Comparison of ENCODE assay signal across 9 cellular contexts in genomic region chr5:172854451-172854871, GRCh38. TPM values are rescaled to one million over a fixed set of nuclear protein-coding genes. Genes with fewer than 3 reads are reported as not detected.
A peak's percentile ranks its signal among the peaks of the same experiment; 100 is the strongest.
DNase-seq lines count a peak whose midpoint lies in the region; ATAC-seq and TF ChIP-seq lines count a peak whose summit lies in the region.
"Had no signal": no experiment of that assay in that cellular context is flagged by ENCODE, and none has a peak within 500 bp of the region (broad histone marks: within the 10 kb centered on the region; RNA-seq: fewer than 3 reads in every experiment).

No MANE protein-coding gene starts in this region.

- H3K9me3 Mint-ChIP-seq in activated CD4-positive, alpha-beta T cell treated with anti-CD3 and anti-CD28 coated beads for 36 hours (ENCODE audit: low read depth), result no peaks in the 10 kb centered on the region
- H3K9me3 Mint-ChIP-seq in naive thymus-derived CD8-positive, alpha-beta T cell, result no peaks in the 10 kb centered on the region

- no peak for DNase-seq in activated CD4-positive, alpha-beta T cell treated with anti-CD3 and anti-CD28 coated beads for 36 hours
- DNase-seq in activated CD4-positive, alpha-beta T cell treated with anti-CD3 and anti-CD28 coated beads, Interleukin-2, amount 50 U/mL, for 48 hours, result no peak
- DNase-seq in epithelial cell of prostate (ENCODE audit: low read depth, low spot score), result no peak
- DNase-seq in naive thymus-derived CD8-positive, alpha-beta T cell, result peak in 5 of 10 donors; percentile 47 to 66 (median 56)
- no peak for DNase-seq in NOMO-1 treated with dmso at 0.1 percent for 144 hours (lab: John Stamatoyannopoulos, UW; ENCODE audit: unreplicated experiment)
- DNase-seq: hypothalamus had no signal

- no peak overlapping the region for H3K4me3 Mint-ChIP-seq in activated CD4-positive, alpha-beta T cell treated with anti-CD3 and anti-CD28 coated beads for 36 hours
- peak overlapping the region in 8 of 10 donors; percentile 17 to 69 (median 38) for H3K4me3 Mint-ChIP-seq in naive thymus-derived CD8-positive, alpha-beta T cell

- H3K36me3 ChIP-seq in urinary bladder (ENCODE audit: insufficient read depth), result no peaks in the 10 kb centered on the region

- peaks cover 29% of the 10 kb centered on the region for H3K4me1 Mint-ChIP-seq in activated CD4-positive, alpha-beta T cell treated with anti-CD3 and anti-CD28 coated beads for 36 hours
- H3K4me1 Mint-ChIP-seq in naive thymus-derived CD8-positive, alpha-beta T cell, result peaks cover 36 to 77% (median 73%) of the 10 kb centered on the region in 4 donors

- POLR2A ChIA-PET in activated CD4-positive, alpha-beta T cell treated with anti-CD3 and anti-CD28 coated beads for 36 hours (lab: Charles Lee), result no interaction called here
- POLR2A ChIA-PET in naive thymus-derived CD8-positive, alpha-beta T cell (lab: Charles Lee), result no interaction called here

- H3K27ac ChIP-seq in epithelial cell of prostate, result peak overlapping the region; percentile 77
- peak overlapping the region; percentile 78 for H3K27ac ChIP-seq in urinary bladder (ENCODE audit: low read depth)

- H3K36me3 Mint-ChIP-seq in activated CD4-positive, alpha-beta T cell treated with anti-CD3 and anti-CD28 coated beads for 36 hours (ENCODE audit: low read depth), result peaks cover 2% of the 10 kb centered on the region
- peaks cover 0 to 18% (median 3%) of the 10 kb centered on the region in 3 donors for H3K36me3 Mint-ChIP-seq in naive thymus-derived CD8-positive, alpha-beta T cell

- WGBS in urinary bladder, result 53% methylated on average over 12 of the region's 12 CpGs

- CTCF ChIA-PET in activated CD4-positive, alpha-beta T cell treated with anti-CD3 and anti-CD28 coated beads for 36 hours (lab: Charles Lee), result interaction anchor here (1.2 to 1.3 kb wide), 2 partner anchors 17 to 140 kb away, joined by 3 read pairs; no protein-coding TSS in a partner anchor

- H3K27me3 Mint-ChIP-seq in activated CD4-positive, alpha-beta T cell treated with anti-CD3 and anti-CD28 coated beads for 36 hours, result no peaks in the 10 kb centered on the region
- no peaks in the 10 kb centered on the region for H3K27me3 Mint-ChIP-seq in naive thymus-derived CD8-positive, alpha-beta T cell

- peak overlapping the region; percentile 73 for H3K27ac Mint-ChIP-seq in activated CD4-positive, alpha-beta T cell treated with anti-CD3 and anti-CD28 coated beads for 36 hours
- peak overlapping the region; percentile 53 to 93 (median 88) for H3K27ac Mint-ChIP-seq in naive thymus-derived CD8-positive, alpha-beta T cell

- H3K4me1 ChIP-seq in urinary bladder (ENCODE audit: insufficient read depth), result no peaks in the 10 kb centered on the region

- H3K4me3 ChIP-seq in urinary bladder (ENCODE audit: low read depth, low read length), result no peak overlapping the region

- intact Hi-C loops in activated CD4-positive, alpha-beta T cell treated with anti-CD3 and anti-CD28 coated beads for 36 hours (cut with DNase I, micrococcal nuclease), result no loop called here

- no peak for ATAC-seq in activated CD4-positive, alpha-beta T cell treated with anti-CD3 and anti-CD28 coated beads for 36 hours
- ATAC-seq in naive thymus-derived CD8-positive, alpha-beta T cell, result peak; percentile 79 to 96
- ATAC-seq in GM19023 (IDR thresholded peaks at IDR 0.05; ENCODE audit: unreplicated experiment), result no peak
- ATAC-seq in SK-N-SH treated with all-trans-retinoic acid at 6 μM for 48 hours, result no peak

TF ChIP-seq in SK-N-SH treated with all-trans-retinoic acid at 6 μM for 48 hours, 23 proteins besides CTCF, POLR2A, EP300 and RAD21:
- TF ChIP-seq SNAI2 (CRISPR knock-in tag; IDR thresholded peaks at IDR 0.05) (no peak), ZNF8 (CRISPR knock-in tag; IDR thresholded peaks at IDR 0.05) (no peak), ARNTL (CRISPR knock-in tag; IDR thresholded peaks at IDR 0.05; ENCODE audit: borderline replicate concordance, low read depth) (no peak), OSR1 (CRISPR knock-in tag; IDR thresholded peaks at IDR 0.05) (no peak), TOX (CRISPR knock-in tag; IDR thresholded peaks at IDR 0.05; ENCODE audit: borderline replicate concordance) (no peak), ZFP30 (CRISPR knock-in tag; IDR thresholded peaks at IDR 0.05) (no peak), ZFP3 (CRISPR knock-in tag; IDR thresholded peaks at IDR 0.05) (no peak), ZC3H10 (CRISPR knock-in tag; IDR thresholded peaks at IDR 0.05) (no peak), ISL1 (CRISPR knock-in tag; IDR thresholded peaks at IDR 0.05) (no peak), TCF4 (CRISPR knock-in tag; IDR thresholded peaks at IDR 0.05; ENCODE audit: borderline replicate concordance) (no peak), RARB (CRISPR knock-in tag; IDR thresholded peaks at IDR 0.05) (no peak), ZNF565 (CRISPR knock-in tag; conservative IDR thresholded peaks at IDR 0.05; ENCODE audit: low read depth) (no peak), CREB5 (CRISPR knock-in tag; IDR thresholded peaks at IDR 0.05; ENCODE audit: low read depth) (no peak), CSRNP3 (CRISPR knock-in tag; IDR thresholded peaks at IDR 0.05) (no peak), PPARA (CRISPR knock-in tag; IDR thresholded peaks at IDR 0.05; ENCODE audit: borderline replicate concordance) (no peak)

RNA-seq across cellular contexts. Expression of gene ERGIC1, which starts 20.4 kb away (rescaled TPM):
- 10 to 100 TPM; 40.3 to 50.0 TPM for total RNA-seq in activated CD4-positive, alpha-beta T cell treated with anti-CD3 and anti-CD28 coated beads for 36 hours
- 10 to 100 TPM; 68.0 to 74.4 TPM for total RNA-seq in naive thymus-derived CD8-positive, alpha-beta T cell
- 10 to 100 TPM; 18.4 to 23.8 (median 21.5) TPM for polyA plus RNA-seq in naive thymus-derived CD8-positive, alpha-beta T cell
- 68.5 TPM for total RNA-seq in urinary bladder
- 103 TPM for polyA plus RNA-seq in urinary bladder

Comparison
In these comparisons a context has a peak if more than half of its experiments do, and no peak if none do; other contexts are left out.
1. ATAC-seq: peak in naive thymus-derived CD8-positive, alpha-beta T cell (2 of 2); none in activated CD4-positive, alpha-beta T cell treated with anti-CD3 and anti-CD28 coated beads for 36 hours (single experiment), GM19023 (single experiment) and SK-N-SH treated with all-trans-retinoic acid at 6 μM for 48 hours (single experiment).